ENCODE assay signal across 8 cellular contexts in genomic region chr16:87324411-87325275, GRCh38. TPM values are rescaled to one million over a fixed set of nuclear protein-coding genes. Genes with fewer than 3 reads are reported as not detected.
DNase-seq lines count a peak whose midpoint lies in the region; ATAC-seq and TF ChIP-seq lines count a peak whose summit lies in the region.

No MANE protein-coding gene starts in this region.

- H3K27me3 Mint-ChIP-seq in activated CD8-positive, alpha-beta T cell treated with anti-CD3 and anti-CD28 coated beads for 36 hours, result no peaks in the 10 kb centered on the region

- TF ChIP-seq POLR2A in esophagus muscularis mucosa (IDR thresholded peaks at IDR 0.05; ENCODE audit: low read depth), result no peak

- H3K36me3 ChIP-seq in esophagus muscularis mucosa, result peaks cover 6 to 47% (median 31%) of the 10 kb centered on the region in 4 donors
- H3K36me3 ChIP-seq in neural cell (ENCODE audit: insufficient read depth, low read length), result no peaks in the 10 kb centered on the region
- H3K36me3 ChIP-seq in aorta (ENCODE audit: control insufficient read depth in 1 of 2, insufficient read depth in 2 of 2, low read length in 1 of 2), result no peaks in the 10 kb centered on the region

- 47% methylated on average over 21 of the region's 28 CpGs for WGBS in esophagus muscularis mucosa
- 50 to 52% methylated on average over 27 to 28 of the region's 28 CpGs for WGBS in aorta, 2 donors

- H3K9ac ChIP-seq in neural cell (ENCODE audit: low read length), result peak overlapping the region; percentile 23

- H3K9me2 ChIP-seq in neural cell (ENCODE audit: insufficient read depth, low read length), result no peaks in the 10 kb centered on the region

- H3K4me3 Mint-ChIP-seq in activated CD8-positive, alpha-beta T cell treated with anti-CD3 and anti-CD28 coated beads for 36 hours, result no peak overlapping the region

- DNase-seq in EL (peak; percentile 14), LNCaP clone FGC (ENCODE audit: low read depth) (no peak), esophagus muscularis mucosa (ENCODE audit: extremely low spot score) (no peak), aorta (peak in 1 of 2 donors; percentile 52)
- DNase-seq in activated CD8-positive, alpha-beta T cell treated with anti-CD3 and anti-CD28 coated beads for 36 hours, result peak; percentile 52

- TF ChIP-seq RAD21 in neural cell (conservative IDR thresholded peaks at IDR 0.05), result peak; percentile 67

- CTCF ChIA-PET in activated CD8-positive, alpha-beta T cell treated with anti-CD3 and anti-CD28 coated beads for 36 hours (lab: Charles Lee), result interaction anchor here (1.5 to 2.4 kb wide), 4 partner anchors 8 to 70 kb away, joined by 3 to 9 read pairs (median 6); partner anchors contain the start of genes C16orf95 and FBXO31

- no peak overlapping the region for H3K4me2 ChIP-seq in neural cell (ENCODE audit: low read length)

- no peaks in the 10 kb centered on the region for H3K79me2 ChIP-seq in neural cell (replicated peaks; ENCODE audit: insufficient read depth, low read length)

- H4K20me1 ChIP-seq in neural cell (ENCODE audit: insufficient read depth), result no peaks in the 10 kb centered on the region

- H3K9me3 ChIP-seq in esophagus muscularis mucosa (no peaks in the 10 kb centered on the region), neural cell (ENCODE audit: low read length) (no peaks in the 10 kb centered on the region), aorta (ENCODE audit: control insufficient read depth, low read length) (no peaks in the 10 kb centered on the region)

- no peak for TF ChIP-seq EP300 in esophagus muscularis mucosa (IDR thresholded peaks at IDR 0.05)
- no peak for TF ChIP-seq EP300 in neural cell (conservative IDR thresholded peaks at IDR 0.05; ENCODE audit: poor library complexity, severe bottlenecking)

- H3K4me3 ChIP-seq in LNCaP clone FGC (ENCODE audit: low read depth, low read length), result no peak overlapping the region
- no peak overlapping the region for H3K4me3 ChIP-seq in esophagus muscularis mucosa
- H3K4me3 ChIP-seq in neural cell (ENCODE audit: low read length), result no peak overlapping the region
- no peak overlapping the region for H3K4me3 ChIP-seq in aorta (ENCODE audit: low read length in 2 of 2)

- H3K4me1 Mint-ChIP-seq in activated CD8-positive, alpha-beta T cell treated with anti-CD3 and anti-CD28 coated beads for 36 hours (ENCODE audit: low read depth), result no peaks in the 10 kb centered on the region

- TF ChIP-seq CTCF in LNCaP clone FGC (IDR thresholded peaks at IDR 0.05; ENCODE audit: control insufficient read depth, extremely low read depth, insufficient read depth), result peak; percentile 70
- TF ChIP-seq CTCF in activated CD8-positive, alpha-beta T cell treated with anti-CD3 and anti-CD28 coated beads for 36 hours (IDR thresholded peaks at IDR 0.05), result peak; percentile 81
- peak; percentile 69 to 81 (median 73) for TF ChIP-seq CTCF in esophagus muscularis mucosa (IDR thresholded peaks at IDR 0.05)
- peak; percentile 85 for TF ChIP-seq CTCF in neural cell (IDR thresholded peaks at IDR 0.05; ENCODE audit: poor library complexity, severe bottlenecking)

- H3K4me1 ChIP-seq in esophagus muscularis mucosa (peaks cover 29 to 47% (median 37%) of the 10 kb centered on the region in 4 donors), aorta (ENCODE audit: control insufficient read depth in 1 of 2, insufficient read depth in 2 of 2, low read length in 2 of 2) (no peaks in the 10 kb centered on the region)

- no peaks in the 10 kb centered on the region for H3K27me3 ChIP-seq in esophagus muscularis mucosa
- no peaks in the 10 kb centered on the region for H3K27me3 ChIP-seq in neural cell (ENCODE audit: insufficient read depth, low read depth, low read length)
- no peaks in the 10 kb centered on the region for H3K27me3 ChIP-seq in aorta (ENCODE audit: control insufficient read depth in 1 of 2, insufficient read depth in 2 of 2, low read length in 1 of 2)

- no peaks in the 10 kb centered on the region for H3K9me3 Mint-ChIP-seq in activated CD8-positive, alpha-beta T cell treated with anti-CD3 and anti-CD28 coated beads for 36 hours

- H3K27ac ChIP-seq in esophagus muscularis mucosa (replicated peaks in 1 of 4) (peak overlapping the region in 2 of 4 donors; percentile 38 to 57), neural cell (ENCODE audit: low read length) (no peak overlapping the region), aorta (ENCODE audit: low read depth in 1 of 2, low read length in 2 of 2) (no peak overlapping the region)

- peak; percentile 89 for ATAC-seq in activated CD8-positive, alpha-beta T cell treated with anti-CD3 and anti-CD28 coated beads for 36 hours
- ATAC-seq in aorta (ENCODE audit: low FRiP score), result peak; percentile 38
- ATAC-seq in GM21528 (IDR thresholded peaks at IDR 0.05; ENCODE audit: low FRiP score, unreplicated experiment), result no peak
- ATAC-seq in GM21737 (IDR thresholded peaks at IDR 0.05; ENCODE audit: unreplicated experiment), result no peak

- intact Hi-C loops in activated CD8-positive, alpha-beta T cell treated with anti-CD3 and anti-CD28 coated beads for 36 hours (cut with micrococcal nuclease), result no loop called here
- intact Hi-C loops in esophagus muscularis mucosa (cut with DNase I) (no loop called here), aorta (cut with DNase I) (no loop called here)

- no peak overlapping the region for H2AFZ ChIP-seq in neural cell (ENCODE audit: low read depth, low read length)

- no peak overlapping the region for H3K27ac Mint-ChIP-seq in activated CD8-positive, alpha-beta T cell treated with anti-CD3 and anti-CD28 coated beads for 36 hours

- POLR2A ChIA-PET in activated CD8-positive, alpha-beta T cell treated with anti-CD3 and anti-CD28 coated beads for 36 hours (lab: Charles Lee), result interaction anchor here (0.6 to 1.1 kb wide), 2 partner anchors 59 to 1635 kb away, joined by 3 to 4 read pairs; partner anchors contain the start of gene FBXO31

- H3K36me3 Mint-ChIP-seq in activated CD8-positive, alpha-beta T cell treated with anti-CD3 and anti-CD28 coated beads for 36 hours (ENCODE audit: low read depth), result peaks cover 1% of the 10 kb centered on the region

- H3F3A ChIP-seq in neural cell (ENCODE audit: insufficient read depth, low read length, poor library complexity, severe bottlenecking), result no peaks in the 10 kb centered on the region

TF ChIP-seq in neural cell, 6 proteins besides CTCF, POLR2A, EP300 and RAD21:
- no peak for TF ChIP-seq EZH2 (IDR thresholded peaks at IDR 0.05; ENCODE audit: borderline replicate concordance, insufficient read depth, low read length, poor library complexity, severe bottlenecking)
- TF ChIP-seq SMC3 (conservative IDR thresholded peaks at IDR 0.05; ENCODE audit: poor library complexity), result peak; percentile 76
- no peak for TF ChIP-seq POLR2AphosphoS5 (IDR thresholded peaks at IDR 0.05)
- no peak for TF ChIP-seq MXI1 (conservative IDR thresholded peaks at IDR 0.05; ENCODE audit: poor library complexity, severe bottlenecking)
- no peak for TF ChIP-seq REST (IDR thresholded peaks at IDR 0.05; ENCODE audit: borderline replicate concordance)
- no peak for TF ChIP-seq TAF1 (IDR thresholded peaks at IDR 0.05; ENCODE audit: low read depth)

RNA-seq across cellular contexts. Expression of gene C16orf95, which starts 7.5 kb away (rescaled TPM):
- total RNA-seq in activated CD8-positive, alpha-beta T cell treated with anti-CD3 and anti-CD28 coated beads for 36 hours, result 10 to 100 TPM; 11.5 to 13.6 TPM
- total RNA-seq in esophagus muscularis mucosa (1 to 10 TPM in 3 of 4 donors, under 1 TPM in 1; 0.50 to 3.2 (median 1.8) TPM), aorta (1 to 10 TPM; 2.2 to 3.5 TPM)
- polyA plus RNA-seq in neural cell (2.8 and 5.9 TPM in 2 replicates), aorta (1 to 10 TPM; 5.0 to 6.6 TPM)
- 3.1 and 5.1 TPM in 2 replicates for polyA minus RNA-seq in neural cell

RNA-seq across cellular contexts. Expression of gene FBXO31, which starts 58.9 kb away (rescaled TPM):
- 10 to 100 TPM; 32.0 to 32.7 TPM for total RNA-seq in activated CD8-positive, alpha-beta T cell treated with anti-CD3 and anti-CD28 coated beads for 36 hours
- total RNA-seq in esophagus muscularis mucosa, result 100 to 1,000 TPM in 2 of 4 donors, 10 to 100 TPM in 2; 68.8 to 173 (median 102) TPM
- 20.6 and 23.8 TPM in 2 replicates for polyA plus RNA-seq in neural cell
- 25.9 and 38.7 TPM in 2 replicates for polyA minus RNA-seq in neural cell
- 10 to 100 TPM; 53.2 to 57.9 TPM for total RNA-seq in aorta
- 10 to 100 TPM in 1 of 2 donors, 1 to 10 TPM in 1; 6.0 to 28.9 TPM for polyA plus RNA-seq in aorta

Comparison
In these comparisons a context has a peak if more than half of its experiments do, and no peak if none do; other contexts are left out.
1. DNase-seq: peak in EL (single experiment) and activated CD8-positive, alpha-beta T cell treated with anti-CD3 and anti-CD28 coated beads for 36 hours (single experiment); none in LNCaP clone FGC (single experiment) and esophagus muscularis mucosa (single experiment).
2. ATAC-seq: peak in activated CD8-positive, alpha-beta T cell treated with anti-CD3 and anti-CD28 coated beads for 36 hours (single experiment) and aorta (single experiment); none in GM21528 (single experiment) and GM21737 (single experiment).
3. Peak in every context shown above with its lines, with median percentiles within 50 percentile points of each other: CTCF ChIP-seq.